In the genomic region with DNA sequence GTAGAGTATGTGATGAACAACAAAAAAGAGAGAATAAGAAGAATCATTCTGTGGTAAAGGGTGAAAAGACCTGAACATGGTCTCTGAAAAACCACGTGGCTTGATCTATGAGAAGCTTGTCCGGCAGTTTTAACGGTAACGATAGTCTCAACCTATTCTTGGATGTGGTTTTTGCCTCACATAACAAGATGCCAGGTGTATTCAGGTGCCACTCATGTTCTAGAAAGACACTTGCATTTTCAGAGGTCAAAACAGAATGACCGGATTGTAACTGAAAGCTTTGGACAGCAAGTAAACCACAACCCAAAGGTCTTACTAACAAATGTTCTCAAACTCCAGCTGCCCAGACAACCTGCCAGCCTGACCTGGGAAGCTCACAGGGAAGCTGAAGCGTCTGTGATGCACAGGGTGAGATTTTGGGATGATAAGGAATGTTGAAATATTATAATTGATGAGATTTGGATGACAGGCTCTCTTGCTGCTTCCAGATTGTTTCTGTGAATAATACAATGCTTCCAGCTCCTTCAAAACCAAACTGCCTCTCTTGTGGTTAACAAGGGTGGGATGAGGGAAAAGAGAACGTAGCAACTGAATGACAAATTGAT, we compare ENCODE assay signal across 19 cellular contexts.
"Had no signal": no experiment of that assay in that cellular context is flagged by ENCODE, and none has a peak within 500 bp of the region (broad histone marks: within the 10 kb centered on the region; RNA-seq: fewer than 3 reads in every experiment).

No MANE protein-coding gene starts in this region.

- H3K4me1 Mint-ChIP-seq: activated CD4-positive, alpha-beta memory T cell treated with anti-CD3 and anti-CD28 coated beads, Interleukin-2, amount 10 ng/mL, durations not matched to agents 7 days and 5 days; activated CD4-positive, alpha-beta T cell treated with anti-CD3 and anti-CD28 coated beads, Interleukin-2, amount 10 ng/mL, durations not matched to agents 7 days and 5 days had no signal

- H3K9me3 Mint-ChIP-seq: activated CD4-positive, alpha-beta memory T cell treated with anti-CD3 and anti-CD28 coated beads, Interleukin-2, amount 10 ng/mL, durations not matched to agents 7 days and 5 days; activated CD4-positive, alpha-beta T cell treated with anti-CD3 and anti-CD28 coated beads, Interleukin-2, amount 10 ng/mL, durations not matched to agents 7 days and 5 days had no signal

- H3K4me3 Mint-ChIP-seq: activated CD4-positive, alpha-beta memory T cell treated with anti-CD3 and anti-CD28 coated beads, Interleukin-2, amount 10 ng/mL, durations not matched to agents 7 days and 5 days; activated CD4-positive, alpha-beta T cell treated with anti-CD3 and anti-CD28 coated beads, Interleukin-2, amount 10 ng/mL, durations not matched to agents 7 days and 5 days had no signal

- DNase-seq: activated CD4-positive, alpha-beta memory T cell treated with anti-CD3 and anti-CD28 coated beads, Interleukin-2, amount 10 ng/mL, durations not matched to agents 7 days and 5 days; activated CD4-positive, alpha-beta T cell treated with anti-CD3 and anti-CD28 coated beads, Interleukin-2, amount 10 ng/mL, durations not matched to agents 7 days and 5 days; activated CD4-positive, CD25-positive, alpha-beta regulatory T cell; activated CD8-positive, alpha-beta memory T cell treated with anti-CD3 and anti-CD28 coated beads, Interleukin-2, amount 50 U/mL, for 48 hours; activated naive CD4-positive, alpha-beta T cell treated with anti-CD3 and anti-CD28 coated beads, Interleukin-2, amount 50 U/mL, for 16 hours; activated T-cell treated with anti-CD3 and anti-CD28 coated beads, Interleukin-2, amount 50 U/mL, for 1 hour; amygdala; NCI-H1048; NCI-H146; NCI-H187 treated with DMSO at 0.1 percent for 48 hours; NCI-H2081 treated with DMSO at 0.1 percent for 48 hours; NCI-H2171 treated with DMSO at 0.1 percent for 48 hours; NCI-H226; NCI-H510A; NCI-H69; T-helper 1 cell had no signal

- H3K27ac Mint-ChIP-seq: activated CD4-positive, alpha-beta memory T cell treated with anti-CD3 and anti-CD28 coated beads, Interleukin-2, amount 10 ng/mL, durations not matched to agents 7 days and 5 days; activated CD4-positive, alpha-beta T cell treated with anti-CD3 and anti-CD28 coated beads, Interleukin-2, amount 10 ng/mL, durations not matched to agents 7 days and 5 days had no signal

- H3K4me3 ChIP-seq: SK-N-MC had no signal

- H3K27ac ChIP-seq: SK-N-MC, VCaP had no signal

- ATAC-seq: Right ventricle myocardium inferior had no signal

- H3K27me3 Mint-ChIP-seq: activated CD4-positive, alpha-beta T cell treated with anti-CD3 and anti-CD28 coated beads, Interleukin-2, amount 10 ng/mL, durations not matched to agents 7 days and 5 days had no signal
